In the genomic region with DNA sequence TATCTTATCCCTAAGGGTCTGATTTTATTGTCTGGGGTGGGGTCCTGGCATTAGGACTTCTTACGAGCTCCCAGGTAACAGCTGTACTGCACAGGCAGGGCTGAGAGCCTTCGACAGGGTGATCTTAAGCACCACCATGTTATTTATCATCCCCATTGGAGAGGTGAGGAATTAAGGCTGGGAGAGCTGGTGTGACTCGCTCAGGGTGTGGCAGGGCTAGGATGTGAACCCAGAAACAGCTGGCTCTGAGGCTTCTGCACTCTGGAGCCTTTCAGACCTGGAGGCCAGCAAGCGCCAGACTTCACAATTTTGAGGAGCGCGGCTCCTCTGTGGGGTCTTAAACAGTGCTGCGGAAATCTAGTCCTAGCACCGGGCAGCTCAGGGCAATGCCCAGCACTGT, we compare ENCODE assay signal across 21 cellular contexts. TPM values are rescaled to one million over a fixed set of nuclear protein-coding genes. Genes with fewer than 3 reads are reported as not detected.
A peak's percentile ranks its signal among the peaks of the same experiment; 100 is the strongest.
DNase-seq lines count a peak whose midpoint lies in the region; ATAC-seq and TF ChIP-seq lines count a peak whose summit lies in the region.
"Had no signal": no experiment of that assay in that cellular context is flagged by ENCODE, and none has a peak within 500 bp of the region (broad histone marks: within the 10 kb centered on the region; RNA-seq: fewer than 3 reads in every experiment).

No MANE protein-coding gene starts in this region.

- peaks cover 30% of the 10 kb centered on the region for H3K4me1 ChIP-seq in PC-3 (ENCODE audit: insufficient read depth, low read length)
- H3K4me1 ChIP-seq in ovary (ENCODE audit: insufficient read depth) = no peaks in the 10 kb centered on the region
- H3K4me1 ChIP-seq: suprapubic skin had no signal

- no TSS peak for BruUV-seq in PC-3 (replicated peaks; lab: Mats Ljungman, UMichigan)

- no peaks in the 10 kb centered on the region for H3K9me2 ChIP-seq in PC-3 (replicated peaks; ENCODE audit: low read length)

- no peak for TF ChIP-seq POLR2A in ovary (IDR thresholded peaks at IDR 0.05)

- intact Hi-C loops in PC-3 (cut with micrococcal nuclease) (loop anchor here (5.0 kb wide), 1 partner anchor 38 kb away; no protein-coding TSS in a partner anchor), ovary (cut with DNase I) (no loop called here)

- TF ChIP-seq CTCF in PC-3 (conservative IDR thresholded peaks at IDR 0.05; ENCODE audit: low read depth, low read length) (no peak), ovary (IDR thresholded peaks at IDR 0.05) (no peak)

- CTCF ChIA-PET in PC-3 (lab: Charles Lee) = interaction anchor here (0.8 to 1.0 kb wide), 2 partner anchors 19 to 41 kb away, joined by 3 to 10 read pairs; no protein-coding TSS in a partner anchor

- H3K4me3 ChIP-seq in PC-3 (ENCODE audit: low read length) = no peak overlapping the region
- H3K4me3 ChIP-seq in ovary = no peak overlapping the region
- H3K4me3 ChIP-seq: suprapubic skin had no signal

- H4K20me1 ChIP-seq in PC-3 (ENCODE audit: low read length) = no peaks in the 10 kb centered on the region

- H3F3A ChIP-seq in PC-3 (ENCODE audit: low read length, unreplicated experiment) = no peaks in the 10 kb centered on the region

- H3K9ac ChIP-seq in PC-3 (ENCODE audit: low read length) = no peak overlapping the region

- WGBS in ovary, 3 donors = 88 to 93% (median 89%) methylated on average over 4 to 8 of the region's 8 CpGs

- H3K27me3 ChIP-seq in PC-3 (ENCODE audit: low read length) (no peaks in the 10 kb centered on the region), ovary (no peaks in the 10 kb centered on the region)
- H3K27me3 ChIP-seq: suprapubic skin had no signal

- no peak overlapping the region for H3K4me2 ChIP-seq in PC-3 (ENCODE audit: low read length)

- no peak for TF ChIP-seq EP300 in ovary (IDR thresholded peaks at IDR 0.05)

- H3K79me2 ChIP-seq in PC-3 (ENCODE audit: low read length) = no peaks in the 10 kb centered on the region

- H3K9me3 ChIP-seq in PC-3 (ENCODE audit: low read length) (no peaks in the 10 kb centered on the region), ovary (no peaks in the 10 kb centered on the region)
- H3K9me3 ChIP-seq: suprapubic skin had no signal

- no peak overlapping the region for H2AFZ ChIP-seq in PC-3 (ENCODE audit: low read length)

- peak; percentile 34 for DNase-seq in GM03348 (ENCODE audit: low spot score)
- peak; percentile 76 for DNase-seq in PC-3
- DNase-seq in renal cortical epithelial cell (ENCODE audit: low read depth) = peak; percentile 21
- no peak for DNase-seq in HT-29 (ENCODE audit: low spot score)
- DNase-seq in NCI-H1694 treated with DMSO at 0.1 percent for 48 hours (lab: John Stamatoyannopoulos, UW) = no peak
- DNase-seq in ovary = no peak
- DNase-seq in activated CD4-positive, alpha-beta T cell treated with anti-CD3 and anti-CD28 coated beads for 1 hour = no peak
- DNase-seq: activated CD4-positive, CD25-positive, alpha-beta regulatory T cell; activated CD8-positive, alpha-beta T cell treated with anti-CD3 and anti-CD28 coated beads for 36 hours; activated naive CD4-positive, alpha-beta T cell; amniotic stem cell; CD8-positive, alpha-beta T cell; left ventricle myocardium superior; midbrain; NCI-H1417 treated with DMSO at 0.1 percent for 48 hours; NCI-H2171 treated with DMSO at 0.1 percent for 48 hours; NCI-H69; Right ventricle myocardium superior; T1000 had no signal

- H3K36me3 ChIP-seq in PC-3 (ENCODE audit: low read depth, low read length) (peaks cover 95% of the 10 kb centered on the region), ovary (no peaks in the 10 kb centered on the region)

- ATAC-seq in PC-3 (peak; percentile 68), esophagus mucosa (peak; percentile 78)
- ATAC-seq: activated CD8-positive, alpha-beta T cell treated with anti-CD3 and anti-CD28 coated beads for 36 hours; CD8-positive, alpha-beta T cell; left ventricle myocardium superior had no signal

- H3K27ac ChIP-seq in PC-3 (ENCODE audit: low read length) (no peak overlapping the region), ovary (no peak overlapping the region)
- H3K27ac ChIP-seq: suprapubic skin had no signal

- POLR2A ChIA-PET in PC-3 (lab: Charles Lee; ENCODE audit: unreplicated experiment) = no interaction called here

RNA-seq across cellular contexts. Expression of a gene that starts 27.4 kb away (rescaled TPM):
- total RNA-seq in PC-3 (2014; rRNA removed) = 53.0 and 89.9 TPM in 2 replicates
- total RNA-seq in esophagus mucosa = 15.9 TPM
- 4.5 and 14.1 TPM in 2 replicates for total RNA-seq in renal cortical epithelial cell
- 18.6 and 19.8 TPM in 2 replicates for total RNA-seq in HT-29 (2014; rRNA removed; shearing (Covaris generic))
- total RNA-seq in ovary = 10 to 100 TPM; 24.4 to 37.5 (median 30.5) TPM
- polyA plus RNA-seq in ovary = 10 to 100 TPM; 16.7 to 17.0 TPM

RNA-seq across cellular contexts. Expression of a gene that starts 35.5 kb away (rescaled TPM):
- total RNA-seq in PC-3 (2014; rRNA removed) (170 and 179 TPM in 2 replicates), esophagus mucosa (18.9 TPM), renal cortical epithelial cell (20.3 and 21.1 TPM in 2 replicates), ovary (10 to 100 TPM in 6 of 7 donors, 1 to 10 TPM in 1; 9.8 to 25.0 (median 16.7) TPM)
- 44.2 and 48.3 TPM in 2 replicates for total RNA-seq in HT-29 (2014; rRNA removed; shearing (Covaris generic))
- 10 to 100 TPM; 12.6 to 42.9 TPM for polyA plus RNA-seq in ovary

RNA-seq across cellular contexts. Expression of a gene that starts 53.4 kb away (rescaled TPM):
- total RNA-seq in PC-3 (2014; rRNA removed) (152 and 173 TPM in 2 replicates), esophagus mucosa (71.7 TPM), renal cortical epithelial cell (37.5 and 66.9 TPM in 2 replicates), ovary (10 to 100 TPM; 56.1 to 90.7 (median 69.3) TPM)
- total RNA-seq in HT-29 (2014; rRNA removed; shearing (Covaris generic)) = 32.9 and 40.0 TPM in 2 replicates
- polyA plus RNA-seq in ovary = 10 to 100 TPM; 42.7 to 80.9 TPM

RNA-seq across cellular contexts. Expression of a gene that starts 57.0 kb away (rescaled TPM):
- total RNA-seq in PC-3 (2014; rRNA removed) = 199 and 238 TPM in 2 replicates
- 23.5 TPM for total RNA-seq in esophagus mucosa
- total RNA-seq in renal cortical epithelial cell = 13.1 and 21.4 TPM in 2 replicates
- 57.6 and 65.8 TPM in 2 replicates for total RNA-seq in HT-29 (2014; rRNA removed; shearing (Covaris generic))
- total RNA-seq in ovary = 10 to 100 TPM; 12.5 to 33.4 (median 16.9) TPM
- polyA plus RNA-seq in ovary = 10 to 100 TPM; 26.3 to 30.6 TPM

Comparison
In these comparisons a context has a peak if more than half of its experiments do, and no peak if none do; other contexts are left out.
1. DNase-seq: peak in GM03348 (single experiment), PC-3 (single experiment) and renal cortical epithelial cell (single experiment); none in HT-29 (single experiment), NCI-H1694 treated with DMSO at 0.1 percent for 48 hours (single experiment), ovary (0 of 5) and activated CD4-positive, alpha-beta T cell treated with anti-CD3 and anti-CD28 coated beads for 1 hour (single experiment).